In the genomic region with DNA sequence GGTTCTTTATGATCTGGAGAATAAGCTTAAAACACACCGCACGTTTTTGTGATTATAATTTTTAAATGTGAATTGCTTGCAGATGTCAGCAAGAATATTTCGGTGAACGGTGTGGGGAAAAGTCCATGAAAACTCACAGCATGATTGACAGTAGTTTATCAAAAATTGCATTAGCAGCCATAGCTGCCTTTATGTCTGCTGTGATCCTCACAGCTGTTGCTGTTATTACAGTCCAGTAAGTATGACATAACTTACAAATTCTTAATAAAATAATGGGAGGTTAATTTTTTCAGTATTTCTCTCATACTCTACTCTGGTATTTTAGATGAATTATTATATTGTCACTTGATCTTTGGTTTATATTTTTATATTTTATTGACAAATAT, we compare ENCODE assay signal across 19 cellular contexts. TPM values are rescaled to one million over a fixed set of nuclear protein-coding genes. Genes with fewer than 3 reads are reported as not detected.
DNase-seq lines count a peak whose midpoint lies in the region; ATAC-seq, FAIRE-seq and TF ChIP-seq lines count a peak whose summit lies in the region.
"Had no signal": no experiment of that assay in that cellular context is flagged by ENCODE, and none has a peak within 500 bp of the region (broad histone marks: within the 10 kb centered on the region; RNA-seq: fewer than 3 reads in every experiment).

No MANE protein-coding gene starts in this region.

- no peak overlapping the region for H3K4me3 Mint-ChIP-seq in activated naive CD4-positive, alpha-beta T cell treated with anti-CD3 and anti-CD28 coated beads for 36 hours
- H3K4me3 Mint-ChIP-seq in activated CD4-positive, alpha-beta T cell treated with anti-CD3 and anti-CD28 coated beads, Interleukin-2, amount 10 ng/mL, durations not matched to agents 7 days and 5 days, result no peak overlapping the region
- H3K4me3 Mint-ChIP-seq: H9 had no signal

- H3K27ac Mint-ChIP-seq in activated naive CD4-positive, alpha-beta T cell treated with anti-CD3 and anti-CD28 coated beads for 36 hours, result no peak overlapping the region
- no peak overlapping the region for H3K27ac Mint-ChIP-seq in activated CD4-positive, alpha-beta T cell treated with anti-CD3 and anti-CD28 coated beads, Interleukin-2, amount 10 ng/mL, durations not matched to agents 7 days and 5 days
- H3K27ac Mint-ChIP-seq: H9 had no signal

- dilution Hi-C loops in IMR-90 (cut with HindIII; ENCODE audit: low sequenced_read_pairs, unreplicated experiment) (no loop called here), keratinocyte (cut with MboI; ENCODE audit: extremely low pct_ligation_motif_present, low sequenced_read_pairs) (no loop called here)

- H3K9me3 Mint-ChIP-seq in activated naive CD4-positive, alpha-beta T cell treated with anti-CD3 and anti-CD28 coated beads for 36 hours, result no peaks in the 10 kb centered on the region
- no peaks in the 10 kb centered on the region for H3K9me3 Mint-ChIP-seq in activated CD4-positive, alpha-beta T cell treated with anti-CD3 and anti-CD28 coated beads, Interleukin-2, amount 10 ng/mL, durations not matched to agents 7 days and 5 days
- H3K9me3 Mint-ChIP-seq: H9 had no signal

- no peak overlapping the region for H4K91ac ChIP-seq in IMR-90 (ENCODE audit: insufficient read depth, low read depth, low read length)

- CTCF ChIA-PET in A549 (lab: Yijun Ruan, JAX) (interaction anchor here (0.8 to 2.7 kb wide), 8 partner anchors 14 to 137 kb away, joined by 3 to 13 read pairs (median 4); no protein-coding TSS in a partner anchor), IMR-90 (lab: Yijun Ruan, JAX) (no interaction called here)
- CTCF ChIA-PET in activated naive CD4-positive, alpha-beta T cell treated with anti-CD3 and anti-CD28 coated beads for 36 hours (lab: Charles Lee), result no interaction called here
- CTCF ChIA-PET in activated CD4-positive, alpha-beta T cell treated with anti-CD3 and anti-CD28 coated beads, Interleukin-2, amount 10 ng/mL, durations not matched to agents 7 days and 5 days (lab: Charles Lee), result interaction anchor here (1.0 kb wide), 1 partner anchor 11 kb away, joined by 3 read pairs; no protein-coding TSS in a partner anchor

- no peak overlapping the region for H2BK120ac ChIP-seq in IMR-90 (ENCODE audit: low read depth, low read length)

- 14% methylated on average over 4 of the region's 4 CpGs for WGBS in A549 (ENCODE audit: missing lambda C conversion rate)
- WGBS in IMR-90 (ENCODE audit: extremely low coverage in 2 of 2, insufficient read length in 1 of 2), 2 experiments, result 80% methylated on average over 2 of the region's 4 CpGs; no CpG with 5 or more reads in 1 of the 2 experiments

- H3K4me2 ChIP-seq in A549 (peak overlapping the region; percentile 87), IMR-90 (ENCODE audit: low read depth, low read length) (no peak overlapping the region), keratinocyte (ENCODE audit: control insufficient read depth, extremely low read depth, insufficient read depth, low read depth, low read length) (peak overlapping the region; percentile 49)

- H4K8ac ChIP-seq in IMR-90 (ENCODE audit: low read depth in 2 of 2, low read length in 2 of 2), result no peak overlapping the region

- H3K36me3 ChIP-seq in IMR-90 (ENCODE audit: control insufficient read depth, insufficient read depth, low read length) (peaks cover 2% of the 10 kb centered on the region; the same call in 1 of the 2 replicates), keratinocyte (ENCODE audit: control insufficient read depth in 2 of 2, extremely low read depth in 1 of 2, insufficient read depth in 2 of 2, low read length in 2 of 2) (peaks cover 27 to 45% of the 10 kb centered on the region in 2 experiments), tibial artery (no peaks in the 10 kb centered on the region)
- H3K36me3 ChIP-seq: SJCRH30 had no signal

- TF ChIP-seq POLR2A in A549 (IDR thresholded peaks at IDR 0.05; ENCODE audit: low read length) (no peak), IMR-90 (IDR thresholded peaks at IDR 0.05; ENCODE audit: low read depth, low read length) (no peak)

- FAIRE-seq in A549 (lab: Jason Lieb, UNC) (no peak), keratinocyte (lab: Jason Lieb, UNC) (peak; percentile 46)
- FAIRE-seq: A204.1, HTR-8/SVneo had no signal

- H3K27ac ChIP-seq in A549, result peak overlapping the region; percentile 74 to 87; a peak in 5 of 6 replicates
- no peak overlapping the region for H3K27ac ChIP-seq in IMR-90 (ENCODE audit: insufficient read depth, low read length)
- H3K27ac ChIP-seq in keratinocyte (ENCODE audit: control insufficient read depth, insufficient read depth, low read length), result peak overlapping the region; percentile 59
- no peak overlapping the region for H3K27ac ChIP-seq in tibial artery
- H3K27ac ChIP-seq: C4-2B, HL-60, SJCRH30 had no signal

- DNase-seq in A549 (ENCODE audit: low read depth in 1 of 2, low spot score in 1 of 2) (no peak), IMR-90 (no peak), choroid plexus epithelial cell (ENCODE audit: low read depth) (peak; percentile 37), keratinocyte (ENCODE audit: low read depth, low spot score) (no peak), tibial artery (no peak), dermis blood vessel endothelial cell (no peak)
- DNase-seq in activated naive CD4-positive, alpha-beta T cell treated with anti-CD3 and anti-CD28 coated beads for 36 hours, result no peak
- no peak for DNase-seq in activated CD4-positive, alpha-beta T cell treated with anti-CD3 and anti-CD28 coated beads, Interleukin-2, amount 10 ng/mL, durations not matched to agents 7 days and 5 days
- DNase-seq: COR-L47; H9; NCI-H187; NCI-H446; NK-92 treated with Interleukin-12 subunit alpha and Interleukin-12 subunit beta, amount 100 ng/mL, for 24 hours; SJCRH30 had no signal

- peaks cover 0 to 3% of the 10 kb centered on the region in 2 experiments; a peak in 1 of 4 replicates for H3K79me1 ChIP-seq in IMR-90 (ENCODE audit: low read depth in 1 of 2, low read length in 2 of 2)

- H4K20me1 ChIP-seq in IMR-90 (ENCODE audit: insufficient read depth, low read length) (no peaks in the 10 kb centered on the region), keratinocyte (ENCODE audit: control insufficient read depth, extremely low read depth, insufficient read depth, low read length) (peaks cover 28% of the 10 kb centered on the region)

- no peak overlapping the region for H2BK5ac ChIP-seq in IMR-90 (ENCODE audit: low read depth, low read length, poor library complexity, severe bottlenecking)

- peaks cover 31% of the 10 kb centered on the region for H3K79me2 ChIP-seq in keratinocyte (ENCODE audit: control insufficient read depth, insufficient read depth, low read length)

- H3K9me3 ChIP-seq in A549 (no peaks in the 10 kb centered on the region), IMR-90 (ENCODE audit: control insufficient read depth, insufficient read depth, low read length) (no peaks in the 10 kb centered on the region), keratinocyte (ENCODE audit: control insufficient read depth, low read depth, low read length) (no peaks in the 10 kb centered on the region), tibial artery (no peaks in the 10 kb centered on the region)
- H3K9me3 ChIP-seq: SJCRH30 had no signal

- no peak overlapping the region for H3K9ac ChIP-seq in IMR-90 (ENCODE audit: low read depth, low read length)
- H3K9ac ChIP-seq in keratinocyte (ENCODE audit: control insufficient read depth, extremely low read depth, insufficient read depth, low read length), result peak overlapping the region; percentile 14

- H3K4ac ChIP-seq in IMR-90 (ENCODE audit: low read depth, low read length), result no peak overlapping the region

- H3K23ac ChIP-seq in IMR-90 (ENCODE audit: low read depth, low read length), result no peak overlapping the region

- no peak for TF ChIP-seq RAD21 in A549 (conservative IDR thresholded peaks at IDR 0.05 in 1 of 2, IDR thresholded peaks at IDR 0.05 in 1 of 2)
- no peak for TF ChIP-seq RAD21 in IMR-90 (IDR thresholded peaks at IDR 0.05; ENCODE audit: low read length)

- intact Hi-C loops in IMR-90 (cut with micrococcal nuclease) (no loop called here), tibial artery (cut with DNase I; ENCODE audit: low total_unique reads) (no loop called here)
- intact Hi-C loops in activated naive CD4-positive, alpha-beta T cell treated with anti-CD3 and anti-CD28 coated beads for 36 hours (cut with micrococcal nuclease), result no loop called here

- in situ Hi-C loops in IMR-90 (cut with MboI; ENCODE audit: low sequenced_read_pairs), result no loop called here

- H3K27me3 ChIP-seq in IMR-90 (ENCODE audit: control insufficient read depth, insufficient read depth, low read length) (no peaks in the 10 kb centered on the region), keratinocyte (ENCODE audit: control insufficient read depth, extremely low read depth, insufficient read depth, low read length) (no peaks in the 10 kb centered on the region), tibial artery (no peaks in the 10 kb centered on the region)

- H3K4me1 ChIP-seq in A549 (peaks cover 57% of the 10 kb centered on the region), IMR-90 (ENCODE audit: control insufficient read depth, insufficient read depth, low read length) (peaks cover 3% of the 10 kb centered on the region; the same call in 1 of the 2 replicates), keratinocyte (ENCODE audit: control insufficient read depth, extremely low read depth, insufficient read depth, low read length) (no peaks in the 10 kb centered on the region), tibial artery (peaks cover 0 to 4% (median 0%) of the 10 kb centered on the region in 4 donors)

- H3K4me3 ChIP-seq in A549 (peak overlapping the region; percentile 86; the same call in 2 of the 3 replicates), IMR-90 (ENCODE audit: insufficient read depth, low read depth, low read length) (no peak overlapping the region), choroid plexus epithelial cell (ENCODE audit: low read depth, low read length) (no peak overlapping the region), keratinocyte (ENCODE audit: control insufficient read depth in 2 of 3, extremely low read depth in 1 of 3, insufficient read depth in 2 of 3, low read depth in 1 of 3, low read length in 3 of 3) (peak overlapping the region in 2 of 3 experiments; percentile 6 to 24), tibial artery (no peak overlapping the region)
- H3K4me3 ChIP-seq: SJCRH30 had no signal

- H2BK20ac ChIP-seq in IMR-90 (ENCODE audit: low read depth, low read length), result no peak overlapping the region

- TF ChIP-seq EP300 in A549 (IDR thresholded peaks at IDR 0.05), result no peak

- no peak overlapping the region for H3K56ac ChIP-seq in IMR-90 (ENCODE audit: extremely low read depth, insufficient read depth, low read length)

- POLR2A ChIA-PET in A549 (lab: Yijun Ruan, JAX), result interaction anchor here (0.6 kb wide), 1 partner anchor 75 kb away, joined by 3 read pairs; no protein-coding TSS in a partner anchor
- POLR2A ChIA-PET in IMR-90 (lab: Charles Lee; ENCODE audit: unreplicated experiment), result interaction anchor here (0.9 kb wide), 1 partner anchor 23 kb away, joined by 3 read pairs; no protein-coding TSS in a partner anchor
- POLR2A ChIA-PET in activated CD4-positive, alpha-beta T cell treated with anti-CD3 and anti-CD28 coated beads, Interleukin-2, amount 10 ng/mL, durations not matched to agents 7 days and 5 days (lab: Charles Lee), result no interaction called here

- no peak overlapping the region for H2BK15ac ChIP-seq in IMR-90 (ENCODE audit: low read depth, low read length)

- H3K4me1 Mint-ChIP-seq in activated naive CD4-positive, alpha-beta T cell treated with anti-CD3 and anti-CD28 coated beads for 36 hours (ENCODE audit: low read depth), result peaks cover 4% of the 10 kb centered on the region
- H3K4me1 Mint-ChIP-seq in activated CD4-positive, alpha-beta T cell treated with anti-CD3 and anti-CD28 coated beads, Interleukin-2, amount 10 ng/mL, durations not matched to agents 7 days and 5 days, result peaks cover 4% of the 10 kb centered on the region

- BruUV-seq in IMR-90 (replicated peaks; lab: Mats Ljungman, UMichigan), result no TSS peak

- H3K18ac ChIP-seq in IMR-90 (ENCODE audit: low read depth, low read length), result peak overlapping the region; percentile 65; the same call in 1 of the 2 replicates

- H2AK9ac ChIP-seq in IMR-90 (replicated peaks; ENCODE audit: low read depth, low read length, poor library complexity), result no peak overlapping the region

- H2AFZ ChIP-seq in IMR-90 (replicated peaks; ENCODE audit: low read length, poor library complexity) (no peak overlapping the region), keratinocyte (ENCODE audit: control insufficient read depth, low read length) (no peak overlapping the region)

- H4K5ac ChIP-seq in IMR-90 (ENCODE audit: low read depth, low read length), result no peak overlapping the region

- no peak overlapping the region for H2AK5ac ChIP-seq in IMR-90 (ENCODE audit: low read depth, low read length)

- H3K27me3 Mint-ChIP-seq in activated naive CD4-positive, alpha-beta T cell treated with anti-CD3 and anti-CD28 coated beads for 36 hours (ENCODE audit: low read depth), result no peaks in the 10 kb centered on the region
- H3K27me3 Mint-ChIP-seq in activated CD4-positive, alpha-beta T cell treated with anti-CD3 and anti-CD28 coated beads, Interleukin-2, amount 10 ng/mL, durations not matched to agents 7 days and 5 days, result peaks cover 5% of the 10 kb centered on the region

- H3K36me3 Mint-ChIP-seq in activated naive CD4-positive, alpha-beta T cell treated with anti-CD3 and anti-CD28 coated beads for 36 hours (ENCODE audit: low read depth), result no peaks in the 10 kb centered on the region
- no peaks in the 10 kb centered on the region for H3K36me3 Mint-ChIP-seq in activated CD4-positive, alpha-beta T cell treated with anti-CD3 and anti-CD28 coated beads, Interleukin-2, amount 10 ng/mL, durations not matched to agents 7 days and 5 days (ENCODE audit: low read depth)

- no peak overlapping the region for H3K14ac ChIP-seq in IMR-90 (replicated peaks; ENCODE audit: low read depth, low read length)

- TF ChIP-seq CTCF in A549 (IDR thresholded peaks at IDR 0.05), result no peak
- TF ChIP-seq CTCF in IMR-90 (conservative IDR thresholded peaks at IDR 0.05; ENCODE audit: low read depth, low read length), result no peak
- TF ChIP-seq CTCF in choroid plexus epithelial cell (conservative IDR thresholded peaks at IDR 0.05; ENCODE audit: low read depth, low read length), result no peak
- TF ChIP-seq CTCF in keratinocyte (optimal IDR thresholded peaks at IDR 0.05 in 1 of 3, IDR thresholded peaks at IDR 0.05 in 1 of 3, conservative IDR thresholded peaks at IDR 0.05 in 1 of 3; ENCODE audit: extremely low read depth in 1 of 3, insufficient read depth in 2 of 3, low read length in 3 of 3), result no peak
- TF ChIP-seq CTCF in tibial artery (IDR thresholded peaks at IDR 0.05), result no peak

- ATAC-seq in A549, result no peak
- ATAC-seq in IMR-90 (ENCODE audit: low read depth), result no peak

- H3K9me1 ChIP-seq in IMR-90 (ENCODE audit: insufficient read depth, low read length) (peaks cover 5% of the 10 kb centered on the region; the same call in 1 of the 2 replicates), keratinocyte (ENCODE audit: control insufficient read depth, extremely low read depth, insufficient read depth, low read length) (no peaks in the 10 kb centered on the region)

RNA-seq across cellular contexts. Expression of gene AREG, which starts 5.4 kb away (rescaled TPM):
- polyA plus RNA-seq in A549 (2011; rRNA removed) (109 and 187 TPM in 2 replicates), A549 (2017; fragmentation: RNase III; extraction: RNeasy Plus Mini Kit Qiagen cat#74134 plus additional on column Dnase treatment) (46.3 to 58.9 TPM (median 52.2 TPM) in 3 replicates), IMR-90 (2012; rRNA removed) (0.17 and 0.30 TPM in 2 replicates), keratinocyte (789 to 1,566 TPM (median 1,110 TPM) in 3 replicates)
- 82.4 and 87.0 TPM in 2 replicates for polyA plus RNA-seq in A549 (2012; cell fraction: cytosol; rRNA removed)
- 71.0 and 88.4 TPM in 2 replicates for polyA plus RNA-seq in A549 (2012; cell fraction: nucleus; rRNA removed)
- polyA minus RNA-seq in A549 (2011; rRNA and poly(A)+ RNA removed), result 24.0 and 37.3 TPM in 2 replicates
- total RNA-seq in IMR-90 (2012; rRNA removed) (0.18 and 0.28 TPM in 2 replicates), dermis blood vessel endothelial cell (0.19 and 0.34 TPM in 2 replicates)
- polyA plus RNA-seq in IMR-90 (2012; cell fraction: cytosol; rRNA removed), result 1.3 and 1.4 TPM in 2 replicates
- 3.1 and 8.0 TPM in 2 replicates for polyA plus RNA-seq in IMR-90 (2012; cell fraction: nucleus; rRNA removed; ENCODE audit: low replicate concordance)
- 1,014 TPM for polyA plus RNA-seq in keratinocyte (2011; ENCODE audit: low read depth)
- polyA plus RNA-seq in keratinocyte (2011; cell fraction: cytosol; rRNA removed), result 1,009 and 1,335 TPM in 2 replicates
- 1,924 and 2,206 TPM in 2 replicates for polyA plus RNA-seq in keratinocyte (2011; cell fraction: nucleus; rRNA removed)
- 940 and 1,075 TPM in 2 replicates for polyA plus RNA-seq in keratinocyte (2012; ENCODE audit: low replicate concordance)
- 250 to 495 TPM (median 271 TPM) in 3 replicates for polyA minus RNA-seq in keratinocyte
- 555 TPM for polyA minus RNA-seq in keratinocyte (2011; cell fraction: cytosol; rRNA and poly(A)+ RNA removed)
- polyA minus RNA-seq in keratinocyte (2011; cell fraction: nucleus; rRNA and poly(A)+ RNA removed), result 568 and 706 TPM in 2 replicates
- 1 to 10 TPM; 1.5 to 2.1 TPM for total RNA-seq in activated naive CD4-positive, alpha-beta T cell treated with anti-CD3 and anti-CD28 coated beads for 36 hours
- total RNA-seq in activated CD4-positive, alpha-beta T cell treated with anti-CD3 and anti-CD28 coated beads, Interleukin-2, amount 10 ng/mL, durations not matched to agents 7 days and 5 days, result under 1 TPM in 1 of 2 experiments, not detected in 1; 0.37 TPM
- total RNA-seq: OCI-LY7, SJCRH30 had no signal

Comparison
In these comparisons a context has a peak if more than half of its experiments do, and no peak if none do; other contexts are left out.
1. H3K27ac ChIP-seq: peak in A549 (2 of 2) and keratinocyte (single experiment); none in IMR-90 (single experiment) and tibial artery (0 of 2).
2. H3K4me3 ChIP-seq: peak in A549 (single experiment) and keratinocyte (2 of 3); none in IMR-90 (single experiment), choroid plexus epithelial cell (single experiment) and tibial artery (0 of 2).
3. CTCF ChIA-PET loops: an anchor here in A549 (0.8 to 2.7 kb wide) and activated CD4-positive, alpha-beta T cell treated with anti-CD3 and anti-CD28 coated beads, Interleukin-2, amount 10 ng/mL, durations not matched to agents 7 days and 5 days (1.0 kb wide); none called in IMR-90 and activated naive CD4-positive, alpha-beta T cell treated with anti-CD3 and anti-CD28 coated beads for 36 hours.